8 cellular contexts compared by ENCODE assay signal in the genomic region with DNA sequence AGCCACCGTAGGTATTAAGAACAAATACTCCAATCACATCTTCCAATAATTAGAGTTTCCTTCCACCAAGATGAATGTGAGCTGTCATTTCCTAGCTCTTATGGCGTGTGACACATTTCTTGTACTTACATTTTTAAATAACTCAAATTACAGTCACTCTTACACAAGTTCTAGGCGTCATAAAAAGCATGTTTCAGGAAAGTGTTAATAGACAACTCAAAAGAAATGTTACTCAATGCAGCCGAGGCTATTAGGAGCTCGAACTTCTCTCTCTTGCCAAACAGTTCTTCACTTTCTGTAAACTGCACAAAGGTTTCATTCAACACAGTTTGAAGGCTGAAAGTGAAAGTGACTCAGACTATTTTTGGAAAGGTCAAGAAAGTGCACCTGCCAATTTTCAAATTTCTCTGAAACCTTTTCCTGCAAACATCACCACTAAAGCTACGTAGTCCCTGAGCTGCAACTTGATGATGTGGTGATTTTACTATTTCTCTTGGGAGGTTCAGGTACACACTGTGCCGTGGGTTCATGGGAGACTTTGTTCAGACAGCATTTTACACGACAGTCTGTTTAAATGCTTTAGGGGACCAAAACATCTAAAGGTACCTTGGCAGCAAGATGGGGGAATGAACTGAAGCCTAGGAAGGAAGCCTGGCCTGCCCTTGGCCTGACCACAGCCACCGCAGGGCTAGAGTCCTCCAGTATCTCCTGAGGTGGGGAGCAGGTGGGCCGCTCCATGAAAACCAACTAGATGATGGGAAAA.
DNase-seq lines count a peak whose midpoint lies in the region; ATAC-seq and TF ChIP-seq lines count a peak whose summit lies in the region.

No MANE protein-coding gene starts in this region.

- H3K27ac Mint-ChIP-seq in activated T-cell treated with anti-CD3 and anti-CD28 coated beads, Interleukin-2, amount 50 U/mL, for 72 hours = peak overlapping the region; percentile 94

- TF ChIP-seq CTCF in right atrium auricular region (IDR thresholded peaks at IDR 0.05) (no peak), lower leg skin (IDR thresholded peaks at IDR 0.05) (no peak)

- peak; percentile 43 for DNase-seq in AG20443 (ENCODE audit: low spot score)
- peak; percentile 36 to 45 for DNase-seq in activated T-cell treated with anti-CD3 and anti-CD28 coated beads, Interleukin-2, amount 50 U/mL, for 72 hours
- no peak for DNase-seq in right atrium auricular region (ENCODE audit: low spot score)
- DNase-seq in stromal cell of bone marrow (ENCODE audit: low read depth) = peak; percentile 75
- no peak for DNase-seq in lower leg skin (ENCODE audit: low spot score in 2 of 2)
- no peak for DNase-seq in Kasumi-1 (lab: John Stamatoyannopoulos, UW)

- H3K27me3 Mint-ChIP-seq in activated T-cell treated with anti-CD3 and anti-CD28 coated beads, Interleukin-2, amount 50 U/mL, for 72 hours (ENCODE audit: low read depth) = no peaks in the 10 kb centered on the region

- no peaks in the 10 kb centered on the region for H3K9me3 ChIP-seq in right atrium auricular region

- WGBS in lower leg skin, 2 donors = 36 to 39% methylated on average over 10 of the region's 10 CpGs

- H3K36me3 Mint-ChIP-seq in activated T-cell treated with anti-CD3 and anti-CD28 coated beads, Interleukin-2, amount 50 U/mL, for 72 hours (ENCODE audit: insufficient read depth in 2 of 2) = peaks cover 20 to 36% of the 10 kb centered on the region in 2 donors

- no peaks in the 10 kb centered on the region for H3K36me3 ChIP-seq in right atrium auricular region

- peaks cover 5 to 11% of the 10 kb centered on the region in 2 donors for H3K9me3 Mint-ChIP-seq in activated T-cell treated with anti-CD3 and anti-CD28 coated beads, Interleukin-2, amount 50 U/mL, for 72 hours

- ATAC-seq in GM19324 (IDR thresholded peaks at IDR 0.05; ENCODE audit: low FRiP score, unreplicated experiment) (peak; percentile 72), HG03342 (IDR thresholded peaks at IDR 0.05; ENCODE audit: unreplicated experiment) (peak; percentile 72)
- peak; percentile 79 to 82 for ATAC-seq in activated T-cell treated with anti-CD3 and anti-CD28 coated beads, Interleukin-2, amount 50 U/mL, for 72 hours (replicated peaks in 1 of 2)

- peaks cover 87% of the 10 kb centered on the region for H3K4me1 Mint-ChIP-seq in activated T-cell treated with anti-CD3 and anti-CD28 coated beads, Interleukin-2, amount 50 U/mL, for 72 hours (ENCODE audit: low read depth)

- peaks cover 0 to 16% of the 10 kb centered on the region in 2 donors for H3K4me1 ChIP-seq in right atrium auricular region

- no peaks in the 10 kb centered on the region for H3K27me3 ChIP-seq in right atrium auricular region

- intact Hi-C loops in lower leg skin (cut with DNase I; ENCODE audit: low total_unique reads) = no loop called here

- peak overlapping the region; percentile 70 to 75 for H3K27ac ChIP-seq in right atrium auricular region

- TF ChIP-seq POLR2A in lower leg skin (IDR thresholded peaks at IDR 0.05) = no peak

- H3K4me3 ChIP-seq in right atrium auricular region (peak overlapping the region in 1 of 2 donors; percentile 10), lower leg skin (ENCODE audit: low read depth, poor library complexity, severe bottlenecking) (no peak overlapping the region)

- H3K4me3 Mint-ChIP-seq in activated T-cell treated with anti-CD3 and anti-CD28 coated beads, Interleukin-2, amount 50 U/mL, for 72 hours = peak overlapping the region; percentile 62 to 63

Comparison
In these comparisons a context has a peak if more than half of its experiments do, and no peak if none do; other contexts are left out.
1. DNase-seq: peak in AG20443 (single experiment), activated T-cell treated with anti-CD3 and anti-CD28 coated beads, Interleukin-2, amount 50 U/mL, for 72 hours (2 of 2) and stromal cell of bone marrow (single experiment); none in right atrium auricular region (single experiment), lower leg skin (0 of 2) and Kasumi-1 (0 of 2).
2. Peak in every context shown above with its lines, with median percentiles within 50 percentile points of each other: ATAC-seq.